ENCODE assay signal across 1 cellular context in the genomic region with DNA sequence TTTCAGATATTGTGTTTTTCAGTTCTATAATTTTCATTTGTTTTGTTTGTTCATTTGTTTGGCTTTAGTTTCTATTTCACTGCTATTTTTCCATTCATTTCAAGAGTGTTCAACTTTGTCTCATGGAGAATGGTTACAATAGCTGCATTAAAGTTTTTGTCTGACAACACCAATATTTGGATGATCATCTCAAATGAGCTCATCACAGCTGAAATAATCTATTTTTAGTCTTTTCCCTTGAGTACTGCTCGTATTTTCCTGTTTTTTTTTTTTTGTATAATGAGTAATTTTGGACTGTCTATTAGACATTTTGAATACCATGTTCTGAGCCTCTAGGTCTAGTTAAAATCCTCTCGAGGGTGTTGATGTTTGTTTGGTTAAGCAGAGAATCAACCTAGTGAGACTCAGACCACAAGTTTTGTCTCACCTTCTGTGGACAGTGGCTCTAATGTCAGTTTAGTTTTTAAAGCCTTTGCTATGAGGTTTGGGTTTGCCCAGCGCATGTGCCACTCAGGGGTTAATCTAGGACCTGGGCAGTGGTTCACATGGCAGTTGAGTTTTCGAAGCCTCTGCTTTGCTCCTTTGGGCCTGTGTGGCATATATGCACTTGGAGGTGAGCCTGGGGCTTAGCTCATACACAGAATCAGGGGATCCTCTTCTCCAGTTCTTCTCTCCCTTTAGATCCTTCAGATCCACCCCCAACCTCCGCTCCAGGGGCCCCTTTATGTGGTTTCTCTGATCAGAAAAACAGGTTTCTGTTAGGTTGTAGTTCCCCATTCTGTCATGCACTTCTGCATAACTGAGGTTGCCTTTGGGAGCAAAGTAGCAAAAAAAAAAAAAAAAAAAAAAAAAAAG.
TF ChIP-seq lines count a peak whose summit lies in the region.

No MANE protein-coding gene starts in this region.

TF ChIP-seq in GM12878, 131 proteins besides CTCF, POLR2A, EP300 and RAD21 (continued from another document and continues in another):
- TF ChIP-seq, protein P1, sequence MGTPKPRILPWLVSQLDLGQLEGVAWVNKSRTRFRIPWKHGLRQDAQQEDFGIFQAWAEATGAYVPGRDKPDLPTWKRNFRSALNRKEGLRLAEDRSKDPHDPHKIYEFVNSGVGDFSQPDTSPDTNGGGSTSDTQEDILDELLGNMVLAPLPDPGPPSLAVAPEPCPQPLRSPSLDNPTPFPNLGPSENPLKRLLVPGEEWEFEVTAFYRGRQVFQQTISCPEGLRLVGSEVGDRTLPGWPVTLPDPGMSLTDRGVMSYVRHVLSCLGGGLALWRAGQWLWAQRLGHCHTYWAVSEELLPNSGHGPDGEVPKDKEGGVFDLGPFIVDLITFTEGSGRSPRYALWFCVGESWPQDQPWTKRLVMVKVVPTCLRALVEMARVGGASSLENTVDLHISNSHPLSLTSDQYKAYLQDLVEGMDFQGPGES (IDR thresholded peaks at IDR 0.05) = no peak
- TF ChIP-seq BCL11A (IDR thresholded peaks at IDR 0.05; ENCODE audit: low read depth, low read length) = peak; percentile 71
- TF ChIP-seq, protein P2, sequence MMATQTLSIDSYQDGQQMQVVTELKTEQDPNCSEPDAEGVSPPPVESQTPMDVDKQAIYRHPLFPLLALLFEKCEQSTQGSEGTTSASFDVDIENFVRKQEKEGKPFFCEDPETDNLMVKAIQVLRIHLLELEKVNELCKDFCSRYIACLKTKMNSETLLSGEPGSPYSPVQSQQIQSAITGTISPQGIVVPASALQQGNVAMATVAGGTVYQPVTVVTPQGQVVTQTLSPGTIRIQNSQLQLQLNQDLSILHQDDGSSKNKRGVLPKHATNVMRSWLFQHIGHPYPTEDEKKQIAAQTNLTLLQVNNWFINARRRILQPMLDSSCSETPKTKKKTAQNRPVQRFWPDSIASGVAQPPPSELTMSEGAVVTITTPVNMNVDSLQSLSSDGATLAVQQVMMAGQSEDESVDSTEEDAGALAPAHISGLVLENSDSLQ (IDR thresholded peaks at IDR 0.05) = no peak
- no peak for TF ChIP-seq KLF5 (IDR thresholded peaks at IDR 0.05; ENCODE audit: partially characterized antibody)
- TF ChIP-seq ZNF622 (IDR thresholded peaks at IDR 0.05) = no peak
- TF ChIP-seq POLR2AphosphoS2 (IDR thresholded peaks at IDR 0.05; ENCODE audit: low read depth, low read length) = no peak
- TF ChIP-seq, protein P3, sequence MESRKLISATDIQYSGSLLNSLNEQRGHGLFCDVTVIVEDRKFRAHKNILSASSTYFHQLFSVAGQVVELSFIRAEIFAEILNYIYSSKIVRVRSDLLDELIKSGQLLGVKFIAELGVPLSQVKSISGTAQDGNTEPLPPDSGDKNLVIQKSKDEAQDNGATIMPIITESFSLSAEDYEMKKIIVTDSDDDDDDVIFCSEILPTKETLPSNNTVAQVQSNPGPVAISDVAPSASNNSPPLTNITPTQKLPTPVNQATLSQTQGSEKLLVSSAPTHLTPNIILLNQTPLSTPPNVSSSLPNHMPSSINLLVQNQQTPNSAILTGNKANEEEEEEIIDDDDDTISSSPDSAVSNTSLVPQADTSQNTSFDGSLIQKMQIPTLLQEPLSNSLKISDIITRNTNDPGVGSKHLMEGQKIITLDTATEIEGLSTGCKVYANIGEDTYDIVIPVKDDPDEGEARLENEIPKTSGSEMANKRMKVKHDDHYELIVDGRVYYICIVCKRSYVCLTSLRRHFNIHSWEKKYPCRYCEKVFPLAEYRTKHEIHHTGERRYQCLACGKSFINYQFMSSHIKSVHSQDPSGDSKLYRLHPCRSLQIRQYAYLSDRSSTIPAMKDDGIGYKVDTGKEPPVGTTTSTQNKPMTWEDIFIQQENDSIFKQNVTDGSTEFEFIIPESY (IDR thresholded peaks at IDR 0.05) = no peak
- TF ChIP-seq MXI1 (IDR thresholded peaks at IDR 0.05; ENCODE audit: low read depth, low read length) = 0 out of 2 replicates have a peak, but pooled peaks have one; percentile 30
- TF ChIP-seq SRF (IDR thresholded peaks at IDR 0.05; ENCODE audit: low read depth in 2 of 2, low read length in 2 of 2) = no peak
- TF ChIP-seq NR2C2 (IDR thresholded peaks at IDR 0.05; ENCODE audit: borderline replicate concordance, control insufficient read depth, insufficient read length, low read depth) = no peak
- no peak for TF ChIP-seq SUZ12 (IDR thresholded peaks at IDR 0.05; ENCODE audit: unreplicated experiment)
- TF ChIP-seq, protein P4, sequence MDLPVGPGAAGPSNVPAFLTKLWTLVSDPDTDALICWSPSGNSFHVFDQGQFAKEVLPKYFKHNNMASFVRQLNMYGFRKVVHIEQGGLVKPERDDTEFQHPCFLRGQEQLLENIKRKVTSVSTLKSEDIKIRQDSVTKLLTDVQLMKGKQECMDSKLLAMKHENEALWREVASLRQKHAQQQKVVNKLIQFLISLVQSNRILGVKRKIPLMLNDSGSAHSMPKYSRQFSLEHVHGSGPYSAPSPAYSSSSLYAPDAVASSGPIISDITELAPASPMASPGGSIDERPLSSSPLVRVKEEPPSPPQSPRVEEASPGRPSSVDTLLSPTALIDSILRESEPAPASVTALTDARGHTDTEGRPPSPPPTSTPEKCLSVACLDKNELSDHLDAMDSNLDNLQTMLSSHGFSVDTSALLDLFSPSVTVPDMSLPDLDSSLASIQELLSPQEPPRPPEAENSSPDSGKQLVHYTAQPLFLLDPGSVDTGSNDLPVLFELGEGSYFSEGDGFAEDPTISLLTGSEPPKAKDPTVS (IDR thresholded peaks at IDR 0.05; ENCODE audit: low read depth, low read length) = no peak
- no peak for TF ChIP-seq SMC3 (IDR thresholded peaks at IDR 0.05; ENCODE audit: borderline replicate concordance, low read length)
- TF ChIP-seq CBX5 (IDR thresholded peaks at IDR 0.05; ENCODE audit: low read depth) = no peak
- TF ChIP-seq, protein P5, sequence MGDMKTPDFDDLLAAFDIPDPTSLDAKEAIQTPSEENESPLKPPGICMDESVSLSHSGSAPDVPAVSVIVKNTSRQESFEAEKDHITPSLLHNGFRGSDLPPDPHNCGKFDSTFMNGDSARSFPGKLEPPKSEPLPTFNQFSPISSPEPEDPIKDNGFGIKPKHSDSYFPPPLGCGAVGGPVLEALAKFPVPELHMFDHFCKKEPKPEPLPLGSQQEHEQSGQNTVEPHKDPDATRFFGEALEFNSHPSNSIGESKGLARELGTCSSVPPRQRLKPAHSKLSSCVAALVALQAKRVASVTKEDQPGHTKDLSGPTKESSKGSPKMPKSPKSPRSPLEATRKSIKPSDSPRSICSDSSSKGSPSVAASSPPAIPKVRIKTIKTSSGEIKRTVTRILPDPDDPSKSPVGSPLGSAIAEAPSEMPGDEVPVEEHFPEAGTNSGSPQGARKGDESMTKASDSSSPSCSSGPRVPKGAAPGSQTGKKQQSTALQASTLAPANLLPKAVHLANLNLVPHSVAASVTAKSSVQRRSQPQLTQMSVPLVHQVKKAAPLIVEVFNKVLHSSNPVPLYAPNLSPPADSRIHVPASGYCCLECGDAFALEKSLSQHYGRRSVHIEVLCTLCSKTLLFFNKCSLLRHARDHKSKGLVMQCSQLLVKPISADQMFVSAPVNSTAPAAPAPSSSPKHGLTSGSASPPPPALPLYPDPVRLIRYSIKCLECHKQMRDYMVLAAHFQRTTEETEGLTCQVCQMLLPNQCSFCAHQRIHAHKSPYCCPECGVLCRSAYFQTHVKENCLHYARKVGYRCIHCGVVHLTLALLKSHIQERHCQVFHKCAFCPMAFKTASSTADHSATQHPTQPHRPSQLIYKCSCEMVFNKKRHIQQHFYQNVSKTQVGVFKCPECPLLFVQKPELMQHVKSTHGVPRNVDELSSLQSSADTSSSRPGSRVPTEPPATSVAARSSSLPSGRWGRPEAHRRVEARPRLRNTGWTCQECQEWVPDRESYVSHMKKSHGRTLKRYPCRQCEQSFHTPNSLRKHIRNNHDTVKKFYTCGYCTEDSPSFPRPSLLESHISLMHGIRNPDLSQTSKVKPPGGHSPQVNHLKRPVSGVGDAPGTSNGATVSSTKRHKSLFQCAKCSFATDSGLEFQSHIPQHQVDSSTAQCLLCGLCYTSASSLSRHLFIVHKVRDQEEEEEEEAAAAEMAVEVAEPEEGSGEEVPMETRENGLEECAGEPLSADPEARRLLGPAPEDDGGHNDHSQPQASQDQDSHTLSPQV (IDR thresholded peaks at IDR 0.05) = no peak
- no peak for TF ChIP-seq SIN3A (IDR thresholded peaks at IDR 0.05; ENCODE audit: low read depth, low read length)
- TF ChIP-seq, protein P6, sequence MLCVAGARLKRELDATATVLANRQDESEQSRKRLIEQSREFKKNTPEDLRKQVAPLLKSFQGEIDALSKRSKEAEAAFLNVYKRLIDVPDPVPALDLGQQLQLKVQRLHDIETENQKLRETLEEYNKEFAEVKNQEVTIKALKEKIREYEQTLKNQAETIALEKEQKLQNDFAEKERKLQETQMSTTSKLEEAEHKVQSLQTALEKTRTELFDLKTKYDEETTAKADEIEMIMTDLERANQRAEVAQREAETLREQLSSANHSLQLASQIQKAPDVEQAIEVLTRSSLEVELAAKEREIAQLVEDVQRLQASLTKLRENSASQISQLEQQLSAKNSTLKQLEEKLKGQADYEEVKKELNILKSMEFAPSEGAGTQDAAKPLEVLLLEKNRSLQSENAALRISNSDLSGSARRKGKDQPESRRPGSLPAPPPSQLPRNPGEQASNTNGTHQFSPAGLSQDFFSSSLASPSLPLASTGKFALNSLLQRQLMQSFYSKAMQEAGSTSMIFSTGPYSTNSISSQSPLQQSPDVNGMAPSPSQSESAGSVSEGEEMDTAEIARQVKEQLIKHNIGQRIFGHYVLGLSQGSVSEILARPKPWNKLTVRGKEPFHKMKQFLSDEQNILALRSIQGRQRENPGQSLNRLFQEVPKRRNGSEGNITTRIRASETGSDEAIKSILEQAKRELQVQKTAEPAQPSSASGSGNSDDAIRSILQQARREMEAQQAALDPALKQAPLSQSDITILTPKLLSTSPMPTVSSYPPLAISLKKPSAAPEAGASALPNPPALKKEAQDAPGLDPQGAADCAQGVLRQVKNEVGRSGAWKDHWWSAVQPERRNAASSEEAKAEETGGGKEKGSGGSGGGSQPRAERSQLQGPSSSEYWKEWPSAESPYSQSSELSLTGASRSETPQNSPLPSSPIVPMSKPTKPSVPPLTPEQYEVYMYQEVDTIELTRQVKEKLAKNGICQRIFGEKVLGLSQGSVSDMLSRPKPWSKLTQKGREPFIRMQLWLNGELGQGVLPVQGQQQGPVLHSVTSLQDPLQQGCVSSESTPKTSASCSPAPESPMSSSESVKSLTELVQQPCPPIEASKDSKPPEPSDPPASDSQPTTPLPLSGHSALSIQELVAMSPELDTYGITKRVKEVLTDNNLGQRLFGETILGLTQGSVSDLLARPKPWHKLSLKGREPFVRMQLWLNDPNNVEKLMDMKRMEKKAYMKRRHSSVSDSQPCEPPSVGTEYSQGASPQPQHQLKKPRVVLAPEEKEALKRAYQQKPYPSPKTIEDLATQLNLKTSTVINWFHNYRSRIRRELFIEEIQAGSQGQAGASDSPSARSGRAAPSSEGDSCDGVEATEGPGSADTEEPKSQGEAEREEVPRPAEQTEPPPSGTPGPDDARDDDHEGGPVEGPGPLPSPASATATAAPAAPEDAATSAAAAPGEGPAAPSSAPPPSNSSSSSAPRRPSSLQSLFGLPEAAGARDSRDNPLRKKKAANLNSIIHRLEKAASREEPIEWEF (IDR thresholded peaks at IDR 0.05; ENCODE audit: insufficient replicate concordance, low read depth, low read length) = no peak
- TF ChIP-seq, protein P7, sequence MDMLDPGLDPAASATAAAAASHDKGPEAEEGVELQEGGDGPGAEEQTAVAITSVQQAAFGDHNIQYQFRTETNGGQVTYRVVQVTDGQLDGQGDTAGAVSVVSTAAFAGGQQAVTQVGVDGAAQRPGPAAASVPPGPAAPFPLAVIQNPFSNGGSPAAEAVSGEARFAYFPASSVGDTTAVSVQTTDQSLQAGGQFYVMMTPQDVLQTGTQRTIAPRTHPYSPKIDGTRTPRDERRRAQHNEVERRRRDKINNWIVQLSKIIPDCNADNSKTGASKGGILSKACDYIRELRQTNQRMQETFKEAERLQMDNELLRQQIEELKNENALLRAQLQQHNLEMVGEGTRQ (IDR thresholded peaks at IDR 0.05; ENCODE audit: borderline replicate concordance, low read depth, low read length) = no peak
- no peak; the same call in 1 of the 2 replicates for TF ChIP-seq IRF4 (IDR thresholded peaks at IDR 0.05; ENCODE audit: low read depth, low read length)
- no peak for TF ChIP-seq MYC (IDR thresholded peaks at IDR 0.05; ENCODE audit: insufficient read depth, insufficient read length, insufficient replicate concordance, low read length, severe bottlenecking)
- no peak for TF ChIP-seq TAF1 (IDR thresholded peaks at IDR 0.05; ENCODE audit: borderline replicate concordance, low read depth, low read length)
- TF ChIP-seq MYB (IDR thresholded peaks at IDR 0.05; ENCODE audit: borderline replicate concordance, low read depth, low read length) = no peak; the same call in 1 of the 2 replicates
- TF ChIP-seq DPF2 (IDR thresholded peaks at IDR 0.05) = peak; percentile 83
- TF ChIP-seq SP1 (IDR thresholded peaks at IDR 0.05; ENCODE audit: low read depth, low read length) = peak; percentile 38
- TF ChIP-seq, protein P8, sequence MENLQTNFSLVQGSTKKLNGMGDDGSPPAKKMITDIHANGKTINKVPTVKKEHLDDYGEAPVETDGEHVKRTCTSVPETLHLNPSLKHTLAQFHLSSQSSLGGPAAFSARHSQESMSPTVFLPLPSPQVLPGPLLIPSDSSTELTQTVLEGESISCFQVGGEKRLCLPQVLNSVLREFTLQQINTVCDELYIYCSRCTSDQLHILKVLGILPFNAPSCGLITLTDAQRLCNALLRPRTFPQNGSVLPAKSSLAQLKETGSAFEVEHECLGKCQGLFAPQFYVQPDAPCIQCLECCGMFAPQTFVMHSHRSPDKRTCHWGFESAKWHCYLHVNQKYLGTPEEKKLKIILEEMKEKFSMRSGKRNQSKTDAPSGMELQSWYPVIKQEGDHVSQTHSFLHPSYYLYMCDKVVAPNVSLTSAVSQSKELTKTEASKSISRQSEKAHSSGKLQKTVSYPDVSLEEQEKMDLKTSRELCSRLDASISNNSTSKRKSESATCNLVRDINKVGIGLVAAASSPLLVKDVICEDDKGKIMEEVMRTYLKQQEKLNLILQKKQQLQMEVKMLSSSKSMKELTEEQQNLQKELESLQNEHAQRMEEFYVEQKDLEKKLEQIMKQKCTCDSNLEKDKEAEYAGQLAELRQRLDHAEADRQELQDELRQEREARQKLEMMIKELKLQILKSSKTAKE (IDR thresholded peaks at IDR 0.05; ENCODE audit: low read depth, poor library complexity, severe bottlenecking) = no peak
- TF ChIP-seq JUNB (IDR thresholded peaks at IDR 0.05) = peak; percentile 28
- TF ChIP-seq SREBF1 (IDR thresholded peaks at IDR 0.05; ENCODE audit: low read length) = no peak
- TF ChIP-seq KAT2A (conservative IDR thresholded peaks at IDR 0.05; ENCODE audit: control insufficient read depth, low read depth, low read length) = no peak
- TF ChIP-seq MTA3 (IDR thresholded peaks at IDR 0.05; ENCODE audit: borderline replicate concordance, low read length) = no peak; the same call in 1 of the 2 replicates
- TF ChIP-seq RELA (IDR thresholded peaks at IDR 0.05; ENCODE audit: borderline replicate concordance, partially characterized antibody) = no peak
- TF ChIP-seq CHD2 (IDR thresholded peaks at IDR 0.05; ENCODE audit: borderline replicate concordance, low read depth, low read length) = peak; percentile 45; the same call in 1 of the 2 replicates
- TF ChIP-seq RUNX3 (IDR thresholded peaks at IDR 0.05; ENCODE audit: low read length) = peak; percentile 97
- peak; percentile 40; the same call in 1 of the 2 replicates for TF ChIP-seq TBL1XR1 (IDR thresholded peaks at IDR 0.05; ENCODE audit: low read depth, low read length)
